In the genomic region with DNA sequence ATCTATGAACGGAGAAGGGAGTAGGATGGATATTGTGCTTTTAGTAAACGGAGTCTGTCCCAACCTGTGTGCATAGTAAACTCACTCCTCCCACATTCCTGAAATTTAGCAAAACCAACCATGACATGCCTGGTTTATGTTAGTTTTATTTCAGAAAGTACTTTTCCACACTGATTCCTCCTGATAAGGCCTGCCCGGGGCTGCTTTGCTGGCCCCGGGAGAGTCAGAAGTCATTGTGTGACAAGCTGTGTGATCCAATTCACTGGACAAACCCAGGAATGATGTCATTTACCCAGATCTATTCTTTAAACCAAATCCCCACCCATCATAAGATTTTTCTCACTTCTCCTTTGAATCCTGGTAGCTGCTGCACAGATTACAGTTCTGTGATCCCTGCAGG, we compare ENCODE assay signal across 12 cellular contexts.
DNase-seq lines count a peak whose midpoint lies in the region; ATAC-seq, FAIRE-seq and TF ChIP-seq lines count a peak whose summit lies in the region.
"Had no signal": no experiment of that assay in that cellular context is flagged by ENCODE, and none has a peak within 500 bp of the region (broad histone marks: within the 10 kb centered on the region; RNA-seq: fewer than 3 reads in every experiment).

No MANE protein-coding gene starts in this region.

- H3K79me2 ChIP-seq in SK-N-SH (ENCODE audit: insufficient read depth) = no peaks in the 10 kb centered on the region

- H3F3A ChIP-seq in SK-N-SH (replicated peaks; ENCODE audit: insufficient read depth) = no peaks in the 10 kb centered on the region

- TF ChIP-seq EP300 in A549 (IDR thresholded peaks at IDR 0.05) (no peak), SK-N-SH (IDR thresholded peaks at IDR 0.05; ENCODE audit: borderline replicate concordance in 1 of 2, low read depth in 1 of 2, low read length in 1 of 2) (peak; percentile 32 to 46; a peak in 3 of 4 replicates)

- no peak for FAIRE-seq in A549 (lab: Jason Lieb, UNC)

- CTCF ChIA-PET in A549 (lab: Yijun Ruan, JAX) = no interaction called here
- CTCF ChIA-PET in SK-N-SH (lab: Yijun Ruan, JAX) = no interaction called here

- no peaks in the 10 kb centered on the region for H3K9me2 ChIP-seq in SK-N-SH

- H3K4me3 ChIP-seq in A549 = no peak overlapping the region
- H3K4me3 ChIP-seq in SK-N-SH (ENCODE audit: low read depth in 2 of 2, low read length in 1 of 2) = no peak overlapping the region
- H3K4me3 ChIP-seq in fibroblast of villous mesenchyme (ENCODE audit: low read depth, low read length) = no peak overlapping the region
- H3K4me3 ChIP-seq: dorsolateral prefrontal cortex had no signal

- H3K4me2 ChIP-seq in A549 (peak overlapping the region; percentile 38; the same call in 2 of the 3 replicates), SK-N-SH (0 out of 2 replicates have a peak overlapping the region, but pooled peaks have one; percentile 12)

- TF ChIP-seq RAD21 in A549 (conservative IDR thresholded peaks at IDR 0.05 in 1 of 2, IDR thresholded peaks at IDR 0.05 in 1 of 2) (no peak), SK-N-SH (IDR thresholded peaks at IDR 0.05; ENCODE audit: low read length) (no peak)

- H4K20me1 ChIP-seq in SK-N-SH (ENCODE audit: insufficient read depth) = no peaks in the 10 kb centered on the region; the same call in 1 of the 2 replicates

- H3K36me3 Mint-ChIP-seq in nephron (ENCODE audit: low read depth) = peaks cover under 1% of the 10 kb centered on the region

- no peak overlapping the region for H2AFZ ChIP-seq in SK-N-SH (ENCODE audit: low read depth)

- WGBS in A549 (ENCODE audit: missing lambda C conversion rate) = 30% methylated on average over 4 of the region's 4 CpGs
- WGBS in SK-N-SH (ENCODE audit: low lambda C conversion rate) = 20% methylated on average over 4 of the region's 4 CpGs

- H3K27me3 Mint-ChIP-seq in nephron (ENCODE audit: low read depth) = no peaks in the 10 kb centered on the region

- TF ChIP-seq POLR2A in A549 (IDR thresholded peaks at IDR 0.05; ENCODE audit: low read length) = no peak

- H3K9me3 ChIP-seq in A549 (no peaks in the 10 kb centered on the region), SK-N-SH (no peaks in the 10 kb centered on the region)

- ATAC-seq in A549 (no peak; a peak in 1 of 6 replicates), GM21390 (IDR thresholded peaks at IDR 0.05; ENCODE audit: unreplicated experiment) (no peak), HG03520 (IDR thresholded peaks at IDR 0.05; ENCODE audit: unreplicated experiment) (no peak)

- no peak overlapping the region for H3K9ac ChIP-seq in SK-N-SH

- peak overlapping the region; percentile 90 to 98 (median 94) for H3K27ac Mint-ChIP-seq in nephron

- no peaks in the 10 kb centered on the region for H3K27me3 ChIP-seq in SK-N-SH (ENCODE audit: insufficient read depth)
- H3K27me3 ChIP-seq: dorsolateral prefrontal cortex had no signal

- H3K4me1 Mint-ChIP-seq in nephron = peaks cover 92% of the 10 kb centered on the region

- DNase-seq in A549 (ENCODE audit: low read depth in 1 of 2, low spot score in 1 of 2) (peak in 1 of 2 experiments; percentile 12), SK-N-SH (peak; percentile 48), fibroblast of villous mesenchyme (ENCODE audit: low read depth) (peak; percentile 82), ecto neural progenitor cell (ENCODE audit: low spot score) (no peak), cerebellum (ENCODE audit: low spot score) (no peak)
- DNase-seq: ACHN, dorsolateral prefrontal cortex, NCI-H187 treated with DMSO at 0.1 percent for 48 hours, T-helper 1 cell had no signal

- POLR2A ChIA-PET in A549 (lab: Yijun Ruan, JAX) = no interaction called here
- POLR2A ChIA-PET in SK-N-SH (lab: Yijun Ruan, JAX) = no interaction called here

- H3K36me3 ChIP-seq in SK-N-SH (replicated peaks in 1 of 2; ENCODE audit: control insufficient read depth in 1 of 2, insufficient read depth in 2 of 2, low read length in 1 of 2) = no peaks in the 10 kb centered on the region

- H3K27ac ChIP-seq in A549 (no peak overlapping the region), SK-N-SH (ENCODE audit: low read depth in 2 of 2, low read length in 1 of 2) (peak overlapping the region; percentile 26 to 67; a peak in 3 of 4 replicates)

- H3K4me3 Mint-ChIP-seq in nephron = peak overlapping the region; percentile 12 to 47 (median 46)

- no peaks in the 10 kb centered on the region for H3K9me3 Mint-ChIP-seq in nephron

- no peaks in the 10 kb centered on the region for H3K4me1 ChIP-seq in A549
- peaks cover 23 to 34% of the 10 kb centered on the region in 2 experiments; a peak in 3 of 4 replicates for H3K4me1 ChIP-seq in SK-N-SH (ENCODE audit: control insufficient read depth in 1 of 2, insufficient read depth in 2 of 2, low read depth in 1 of 2, low read length in 1 of 2)

- TF ChIP-seq CTCF in A549 (IDR thresholded peaks at IDR 0.05) (no peak), SK-N-SH (IDR thresholded peaks at IDR 0.05) (no peak), fibroblast of villous mesenchyme (IDR thresholded peaks at IDR 0.05; ENCODE audit: insufficient read depth, low read depth, low read length) (no peak), nephron (IDR thresholded peaks at IDR 0.05; ENCODE audit: unreplicated experiment in 3 of 3) (no peak)

TF ChIP-seq in A549, 52 proteins besides CTCF, POLR2A, EP300 and RAD21 (continues in another document):
- TF ChIP-seq, protein P1, sequence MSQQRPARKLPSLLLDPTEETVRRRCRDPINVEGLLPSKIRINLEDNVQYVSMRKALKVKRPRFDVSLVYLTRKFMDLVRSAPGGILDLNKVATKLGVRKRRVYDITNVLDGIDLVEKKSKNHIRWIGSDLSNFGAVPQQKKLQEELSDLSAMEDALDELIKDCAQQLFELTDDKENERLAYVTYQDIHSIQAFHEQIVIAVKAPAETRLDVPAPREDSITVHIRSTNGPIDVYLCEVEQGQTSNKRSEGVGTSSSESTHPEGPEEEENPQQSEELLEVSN (IDR thresholded peaks at IDR 0.05; ENCODE audit: borderline replicate concordance, low read depth) = no peak
- TF ChIP-seq POLR2AphosphoS2 (conservative IDR thresholded peaks at IDR 0.05; ENCODE audit: low read length) (no peak), ZC3H11A (IDR thresholded peaks at IDR 0.05) (no peak), MAZ (IDR thresholded peaks at IDR 0.05; ENCODE audit: borderline replicate concordance, low read depth, low read length) (no peak), GATA3 (IDR thresholded peaks at IDR 0.05; ENCODE audit: borderline replicate concordance) (no peak), HOXB13 (CRISPR knock-in tag; IDR thresholded peaks at IDR 0.05; ENCODE audit: low read depth) (no peak), CHD4 (IDR thresholded peaks at IDR 0.05; ENCODE audit: borderline replicate concordance) (no peak)
- TF ChIP-seq, protein P2, sequence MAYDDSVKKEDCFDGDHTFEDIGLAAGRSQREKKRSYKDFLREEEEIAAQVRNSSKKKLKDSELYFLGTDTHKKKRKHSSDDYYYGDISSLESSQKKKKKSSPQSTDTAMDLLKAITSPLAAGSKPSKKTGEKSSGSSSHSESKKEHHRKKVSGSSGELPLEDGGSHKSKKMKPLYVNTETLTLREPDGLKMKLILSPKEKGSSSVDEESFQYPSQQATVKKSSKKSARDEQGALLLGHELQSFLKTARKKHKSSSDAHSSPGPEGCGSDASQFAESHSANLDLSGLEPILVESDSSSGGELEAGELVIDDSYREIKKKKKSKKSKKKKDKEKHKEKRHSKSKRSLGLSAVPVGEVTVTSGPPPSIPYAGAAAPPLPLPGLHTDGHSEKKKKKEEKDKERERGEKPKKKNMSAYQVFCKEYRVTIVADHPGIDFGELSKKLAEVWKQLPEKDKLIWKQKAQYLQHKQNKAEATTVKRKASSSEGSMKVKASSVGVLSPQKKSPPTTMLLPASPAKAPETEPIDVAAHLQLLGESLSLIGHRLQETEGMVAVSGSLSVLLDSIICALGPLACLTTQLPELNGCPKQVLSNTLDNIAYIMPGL (CRISPR knock-in tag; IDR thresholded peaks at IDR 0.05; ENCODE audit: borderline replicate concordance) = no peak

TF ChIP-seq in SK-N-SH, 30 proteins besides CTCF, POLR2A, EP300 and RAD21:
- TF ChIP-seq GABPA (IDR thresholded peaks at IDR 0.05; ENCODE audit: low read depth) = no peak
- peak; percentile 33; the same call in 1 of the 2 replicates for TF ChIP-seq FOSL2 (IDR thresholded peaks at IDR 0.05; ENCODE audit: borderline replicate concordance, low read depth)
- peak; percentile 35; the same call in 1 of the 2 replicates for TF ChIP-seq JUND (IDR thresholded peaks at IDR 0.05)
- TF ChIP-seq RCOR1 (IDR thresholded peaks at IDR 0.05; ENCODE audit: low read length) = peak; percentile 63
- TF ChIP-seq GATA2 (CRISPR knock-in tag; IDR thresholded peaks at IDR 0.05) = peak; percentile 71
- TF ChIP-seq, protein P3, sequence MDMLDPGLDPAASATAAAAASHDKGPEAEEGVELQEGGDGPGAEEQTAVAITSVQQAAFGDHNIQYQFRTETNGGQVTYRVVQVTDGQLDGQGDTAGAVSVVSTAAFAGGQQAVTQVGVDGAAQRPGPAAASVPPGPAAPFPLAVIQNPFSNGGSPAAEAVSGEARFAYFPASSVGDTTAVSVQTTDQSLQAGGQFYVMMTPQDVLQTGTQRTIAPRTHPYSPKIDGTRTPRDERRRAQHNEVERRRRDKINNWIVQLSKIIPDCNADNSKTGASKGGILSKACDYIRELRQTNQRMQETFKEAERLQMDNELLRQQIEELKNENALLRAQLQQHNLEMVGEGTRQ (IDR thresholded peaks at IDR 0.05; ENCODE audit: borderline replicate concordance, low read depth, low read length) = no peak
- TF ChIP-seq, protein P4, sequence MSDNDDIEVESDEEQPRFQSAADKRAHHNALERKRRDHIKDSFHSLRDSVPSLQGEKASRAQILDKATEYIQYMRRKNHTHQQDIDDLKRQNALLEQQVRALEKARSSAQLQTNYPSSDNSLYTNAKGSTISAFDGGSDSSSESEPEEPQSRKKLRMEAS (IDR thresholded peaks at IDR 0.05; ENCODE audit: low read depth) = no peak
- 0 out of 2 replicates have a peak, but pooled peaks have one; percentile 20 for TF ChIP-seq NFIC (IDR thresholded peaks at IDR 0.05; ENCODE audit: borderline replicate concordance)
- TF ChIP-seq TEAD4 (IDR thresholded peaks at IDR 0.05; ENCODE audit: borderline replicate concordance, insufficient read depth) = 0 out of 2 replicates have a peak, but pooled peaks have one; percentile 30
- no peak for TF ChIP-seq CHD2 (IDR thresholded peaks at IDR 0.05; ENCODE audit: low read length, partially characterized antibody)
- peak; percentile 90 for TF ChIP-seq TCF12 (IDR thresholded peaks at IDR 0.05)
- TF ChIP-seq, protein P5, sequence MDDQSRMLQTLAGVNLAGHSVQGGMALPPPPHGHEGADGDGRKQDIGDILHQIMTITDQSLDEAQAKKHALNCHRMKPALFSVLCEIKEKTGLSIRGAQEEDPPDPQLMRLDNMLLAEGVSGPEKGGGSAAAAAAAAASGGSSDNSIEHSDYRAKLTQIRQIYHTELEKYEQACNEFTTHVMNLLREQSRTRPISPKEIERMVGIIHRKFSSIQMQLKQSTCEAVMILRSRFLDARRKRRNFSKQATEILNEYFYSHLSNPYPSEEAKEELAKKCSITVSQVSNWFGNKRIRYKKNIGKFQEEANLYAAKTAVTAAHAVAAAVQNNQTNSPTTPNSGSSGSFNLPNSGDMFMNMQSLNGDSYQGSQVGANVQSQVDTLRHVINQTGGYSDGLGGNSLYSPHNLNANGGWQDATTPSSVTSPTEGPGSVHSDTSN (IDR thresholded peaks at IDR 0.05) = peak; percentile 74
- peak; percentile 36; the same call in 1 of the 2 replicates for TF ChIP-seq POLR2AphosphoS5 (IDR thresholded peaks at IDR 0.05; ENCODE audit: low read depth, low read length)

Comparison
In these comparisons a context has a peak if more than half of its experiments do, and no peak if none do; other contexts are left out.
1. DNase-seq: peak in SK-N-SH (single experiment) and fibroblast of villous mesenchyme (single experiment); none in ecto neural progenitor cell (single experiment) and cerebellum (single experiment).
2. H3K27ac ChIP-seq: peak in SK-N-SH (2 of 2); none in A549 (0 of 2).